1 cellular context compared by ENCODE assay signal in genomic region chr6:108113557-108114519, GRCh38.
TF ChIP-seq lines count a peak whose summit lies in the region.

No MANE protein-coding gene starts in this region.

TF ChIP-seq in WTC11, 78 proteins besides CTCF, POLR2A, EP300 and RAD21 (continued from another document):
- 0 out of 2 replicates have a peak, but pooled peaks have one; percentile 35 for TF ChIP-seq HMGXB4 (CRISPR knock-in tag; IDR thresholded peaks at IDR 0.05)
TF ChIP-seq in WTC11: peak in this region for 3.
